ENCODE assay signal across 13 cellular contexts in genomic region chr18:13471971-13472628, GRCh38.
A peak's percentile ranks its signal among the peaks of the same experiment; 100 is the strongest.
DNase-seq lines count a peak whose midpoint lies in the region; ATAC-seq and TF ChIP-seq lines count a peak whose summit lies in the region.
"Had no signal": no experiment of that assay in that cellular context is flagged by ENCODE, and none has a peak within 500 bp of the region (broad histone marks: within the 10 kb centered on the region; RNA-seq: fewer than 3 reads in every experiment).

No MANE protein-coding gene starts in this region.

- in situ Hi-C loops in gastrocnemius medialis (cut with MboI; ENCODE audit: low sequenced_read_pairs in 4 of 4), result loop anchor here in 1 of 4 donors (25.0 kb wide), 1 partner anchor 110 kb away; no protein-coding TSS in a partner anchor

- peak overlapping the region; percentile 12 to 36 for H3K27ac Mint-ChIP-seq in activated naive CD4-positive, alpha-beta T cell treated with anti-CD3 and anti-CD28 coated beads, Interleukin-2, amount 50 U/mL, for 72 hours

- peaks cover 3 to 5% of the 10 kb centered on the region in 2 donors for H3K9me3 Mint-ChIP-seq in activated naive CD4-positive, alpha-beta T cell treated with anti-CD3 and anti-CD28 coated beads, Interleukin-2, amount 50 U/mL, for 72 hours

- H3K4me1 ChIP-seq in RWPE2 (ENCODE audit: insufficient read depth, poor library complexity, severe bottlenecking) (no peaks in the 10 kb centered on the region), right atrium auricular region (peaks cover 0 to 28% of the 10 kb centered on the region in 2 donors), thymus (ENCODE audit: control insufficient read depth, insufficient read depth, low read length) (peaks cover 2% of the 10 kb centered on the region), gastrocnemius medialis (no peaks in the 10 kb centered on the region)
- H3K4me1 ChIP-seq: parathyroid adenoma had no signal

- WGBS in thymus, result 77% methylated on average over 17 of the region's 17 CpGs

- peaks cover 12 to 41% of the 10 kb centered on the region in 2 donors for H3K36me3 Mint-ChIP-seq in activated naive CD4-positive, alpha-beta T cell treated with anti-CD3 and anti-CD28 coated beads, Interleukin-2, amount 50 U/mL, for 72 hours

- no peak overlapping the region for H3K27ac ChIP-seq in RWPE2 (ENCODE audit: poor library complexity, severe bottlenecking)
- H3K27ac ChIP-seq in right atrium auricular region, result peak overlapping the region; percentile 30 to 69
- peak overlapping the region; percentile 49 for H3K27ac ChIP-seq in thymus (ENCODE audit: low read depth)
- H3K27ac ChIP-seq in gastrocnemius medialis, result peak overlapping the region in 1 of 4 donors; percentile 6
- H3K27ac ChIP-seq: parathyroid adenoma, SK-N-MC had no signal

- H3K9me3 ChIP-seq in RWPE2 (ENCODE audit: severe bottlenecking) (no peaks in the 10 kb centered on the region), right atrium auricular region (no peaks in the 10 kb centered on the region), thymus (ENCODE audit: control insufficient read depth) (no peaks in the 10 kb centered on the region), gastrocnemius medialis (no peaks in the 10 kb centered on the region)
- H3K9me3 ChIP-seq: esophagus squamous epithelium, tibial nerve had no signal

- intact Hi-C loops in gastrocnemius medialis (cut with DNase I; ENCODE audit: low total_unique reads), result no loop called here

- H3K36me3 ChIP-seq in RWPE2 (ENCODE audit: low read depth) (no peaks in the 10 kb centered on the region), right atrium auricular region (no peaks in the 10 kb centered on the region), thymus (ENCODE audit: control insufficient read depth, insufficient read depth) (peaks cover 41% of the 10 kb centered on the region), gastrocnemius medialis (no peaks in the 10 kb centered on the region)
- H3K36me3 ChIP-seq: esophagus squamous epithelium, tibial nerve had no signal

- H3K27me3 ChIP-seq in RWPE2 (ENCODE audit: insufficient read depth, poor library complexity, severe bottlenecking) (no peaks in the 10 kb centered on the region), right atrium auricular region (no peaks in the 10 kb centered on the region), thymus (ENCODE audit: control insufficient read depth, insufficient read depth) (no peaks in the 10 kb centered on the region), gastrocnemius medialis (no peaks in the 10 kb centered on the region)
- H3K27me3 ChIP-seq: esophagus squamous epithelium, tibial nerve had no signal

- TF ChIP-seq CTCF in RWPE2 (IDR thresholded peaks at IDR 0.05; ENCODE audit: poor library complexity, severe bottlenecking) (no peak), right atrium auricular region (IDR thresholded peaks at IDR 0.05) (no peak), gastrocnemius medialis (IDR thresholded peaks at IDR 0.05 in 4 of 5, conservative IDR thresholded peaks at IDR 0.05 in 1 of 5) (no peak)

- DNase-seq in activated naive CD4-positive, alpha-beta T cell treated with anti-CD3 and anti-CD28 coated beads, Interleukin-2, amount 50 U/mL, for 72 hours (ENCODE audit: low spot score in 2 of 2), result no peak
- DNase-seq in activated naive CD4-positive, alpha-beta T cell (lab: John Stamatoyannopoulos, UW), result no peak
- DNase-seq in RWPE2 (ENCODE audit: low spot score) (peak; percentile 15), right atrium auricular region (ENCODE audit: low spot score) (no peak), gastrocnemius medialis (no peak), NCI-H2081 (lab: John Stamatoyannopoulos, UW) (no peak)
- DNase-seq: esophagus squamous epithelium, NCI-H226 had no signal

- no peak for ATAC-seq in activated naive CD4-positive, alpha-beta T cell treated with anti-CD3 and anti-CD28 coated beads, Interleukin-2, amount 50 U/mL, for 72 hours
- ATAC-seq in RWPE2 (ENCODE audit: low read depth) (no peak), GM19397 (IDR thresholded peaks at IDR 0.05; ENCODE audit: unreplicated experiment) (no peak), gastrocnemius medialis (no peak)

- no peak overlapping the region for H3K4me3 ChIP-seq in RWPE2 (ENCODE audit: severe bottlenecking)
- H3K4me3 ChIP-seq in right atrium auricular region, result no peak overlapping the region
- H3K4me3 ChIP-seq in thymus (ENCODE audit: low read length), result no peak overlapping the region
- no peak overlapping the region for H3K4me3 ChIP-seq in gastrocnemius medialis
- H3K4me3 ChIP-seq: esophagus squamous epithelium, SK-N-MC had no signal

- TF ChIP-seq POLR2A in gastrocnemius medialis (IDR thresholded peaks at IDR 0.05), result no peak
